ENCODE assay signal across 17 cellular contexts in genomic region chr17:33328129-33328528, GRCh38. TPM values are rescaled to one million over a fixed set of nuclear protein-coding genes. Genes with fewer than 3 reads are reported as not detected.
DNase-seq lines count a peak whose midpoint lies in the region; FAIRE-seq and TF ChIP-seq lines count a peak whose summit lies in the region.
"Had no signal": no experiment of that assay in that cellular context is flagged by ENCODE, and none has a peak within 500 bp of the region (broad histone marks: within the 10 kb centered on the region; RNA-seq: fewer than 3 reads in every experiment).

No MANE protein-coding gene starts in this region.

- no peak for FAIRE-seq in urothelium cell line (lab: Jason Lieb, UNC)
- FAIRE-seq: D721Med had no signal

- H3K4me1 ChIP-seq in breast epithelium: no peaks in the 10 kb centered on the region
- no peaks in the 10 kb centered on the region for H3K4me1 ChIP-seq in SJCRH30

- CTCF ChIA-PET in HEK293T (lab: Yijun Ruan, JAX): no interaction called here

- H3K9me3 ChIP-seq in breast epithelium (no peaks in the 10 kb centered on the region), SJCRH30 (replicated peaks) (no peaks in the 10 kb centered on the region)

- in situ Hi-C loops in T47D (cut with HindIII; ENCODE audit: low pct_unique_long_range_greater_than_20kb, low sequenced_read_pairs): no loop called here
- in situ Hi-C loops in brain microvascular endothelial cell (cut with HindIII; ENCODE audit: low pct_ligation_motif_present, low sequenced_read_pairs): no loop called here

- no peak overlapping the region for H3K4me3 ChIP-seq in breast epithelium
- no peak overlapping the region for H3K4me3 ChIP-seq in SJCRH30
- no peak overlapping the region for H3K4me3 ChIP-seq in brain microvascular endothelial cell (ENCODE audit: low read depth, low read length)
- no peak overlapping the region for H3K4me3 ChIP-seq in lower leg skin (ENCODE audit: low read depth, poor library complexity, severe bottlenecking)

- H3K27me3 ChIP-seq in breast epithelium (peaks cover 0 to 5% of the 10 kb centered on the region in 2 donors), SJCRH30 (peaks cover 6% of the 10 kb centered on the region), brain microvascular endothelial cell (replicated peaks) (no peaks in the 10 kb centered on the region)

- TF ChIP-seq POLR2A in breast epithelium (IDR thresholded peaks at IDR 0.05) (no peak), lower leg skin (IDR thresholded peaks at IDR 0.05) (no peak)

- TF ChIP-seq CTCF in breast epithelium (IDR thresholded peaks at IDR 0.05) (no peak), brain microvascular endothelial cell (IDR thresholded peaks at IDR 0.05; ENCODE audit: low read depth, low read length, missing control alignments) (no peak), lower leg skin (IDR thresholded peaks at IDR 0.05) (no peak)

- H3K36me3 ChIP-seq in breast epithelium: no peaks in the 10 kb centered on the region
- no peaks in the 10 kb centered on the region for H3K36me3 ChIP-seq in SJCRH30
- no peaks in the 10 kb centered on the region for H3K36me3 ChIP-seq in brain microvascular endothelial cell (replicated peaks)

- 19 to 27% methylated on average over 4 of the region's 4 CpGs for WGBS in lower leg skin, 2 donors

- H3K27ac ChIP-seq in breast epithelium (no peak overlapping the region), SJCRH30 (no peak overlapping the region), brain microvascular endothelial cell (no peak overlapping the region)
- H3K27ac ChIP-seq: KMS-11 had no signal

- intact Hi-C loops in breast epithelium (cut with DNase I; ENCODE audit: low total_unique reads): loop anchor here (10.0 kb wide), 1 partner anchor 267 kb away; no protein-coding TSS in a partner anchor
- intact Hi-C loops in lower leg skin (cut with DNase I; ENCODE audit: low total_unique reads): no loop called here

- DNase-seq in T47D (ENCODE audit: low read depth in 1 of 2, low spot score in 1 of 2) (peak; percentile 15 to 50), breast epithelium (ENCODE audit: low spot score in 2 of 2) (no peak), SJCRH30 (peak; percentile 21 to 49), iPS-NIHi11 (ENCODE audit: low spot score) (peak; percentile 69), urothelium cell line (ENCODE audit: low spot score) (peak; percentile 35), brain microvascular endothelial cell (no peak), HEK293T (ENCODE audit: extremely low spot score) (no peak), lower leg skin (ENCODE audit: low spot score in 2 of 2) (no peak)
- DNase-seq: activated CD8-positive, alpha-beta memory T cell treated with anti-CD3 and anti-CD28 coated beads, Interleukin-2, amount 50 U/mL, for 4 hours; activated naive CD8-positive, alpha-beta T cell treated with anti-CD3 and anti-CD28 coated beads, Interleukin-2, amount 10 ng/mL, durations not matched to agents 7 days and 5 days; hippocampal formation; NCI-H2081; NCI-H82; SHP77 had no signal

- POLR2A ChIA-PET in HEK293T (lab: Yijun Ruan, JAX): no interaction called here

TF ChIP-seq in HEK293T, 16 proteins besides CTCF, POLR2A, EP300 and RAD21:
- TF ChIP-seq HDGF (IDR thresholded peaks at IDR 0.05; ENCODE audit: borderline replicate concordance): no peak
- no peak for TF ChIP-seq FOXA1 (IDR thresholded peaks at IDR 0.05)
- TF ChIP-seq LEF1 (IDR thresholded peaks at IDR 0.05; ENCODE audit: borderline replicate concordance): no peak
- TF ChIP-seq NFRKB (IDR thresholded peaks at IDR 0.05): no peak
- no peak for TF ChIP-seq BHLHE40 (IDR thresholded peaks at IDR 0.05; ENCODE audit: borderline replicate concordance)
- no peak for TF ChIP-seq ARNT (IDR thresholded peaks at IDR 0.05)
- TF ChIP-seq TARDBP (IDR thresholded peaks at IDR 0.05): no peak
- TF ChIP-seq ZNF384 (IDR thresholded peaks at IDR 0.05): no peak
- TF ChIP-seq ELF4 (IDR thresholded peaks at IDR 0.05): no peak
- no peak for TF ChIP-seq FOXK2 (IDR thresholded peaks at IDR 0.05)
- TF ChIP-seq SUZ12 (IDR thresholded peaks at IDR 0.05): no peak
- TF ChIP-seq CTBP1 (IDR thresholded peaks at IDR 0.05; ENCODE audit: borderline replicate concordance): no peak
- no peak for TF ChIP-seq FOXM1 (IDR thresholded peaks at IDR 0.05; ENCODE audit: borderline replicate concordance)
- TF ChIP-seq SP1 (IDR thresholded peaks at IDR 0.05): no peak
- no peak for TF ChIP-seq L3MBTL2 (conservative IDR thresholded peaks at IDR 0.05)
- no peak for TF ChIP-seq PKNOX1 (IDR thresholded peaks at IDR 0.05)

RNA-seq across cellular contexts. Expression of gene ASIC2, which starts 35.0 kb away (rescaled TPM):
- total RNA-seq in breast epithelium (under 1 TPM in 2 of 3 donors, not detected in 1; 0.15 to 0.16 TPM), lower leg skin (under 1 TPM in 1 of 4 donors, not detected in 3; 0.21 TPM)
- total RNA-seq in SJCRH30 (2014; rRNA removed; shearing (Covaris generic)): not detected in 2 replicates
- total RNA-seq: activated naive CD8-positive, alpha-beta T cell treated with anti-CD3 and anti-CD28 coated beads, Interleukin-2, amount 10 ng/mL, durations not matched to agents 7 days and 5 days; chondrocyte had no signal

Comparison
In these comparisons a context has a peak if more than half of its experiments do, and no peak if none do; other contexts are left out.
1. DNase-seq: peak in T47D (2 of 2), SJCRH30 (2 of 2), iPS-NIHi11 (single experiment) and urothelium cell line (single experiment); none in breast epithelium (0 of 2), brain microvascular endothelial cell (single experiment), HEK293T (single experiment) and lower leg skin (0 of 2).